Comparison of ENCODE assay signal across 8 cellular contexts in the genomic region with DNA sequence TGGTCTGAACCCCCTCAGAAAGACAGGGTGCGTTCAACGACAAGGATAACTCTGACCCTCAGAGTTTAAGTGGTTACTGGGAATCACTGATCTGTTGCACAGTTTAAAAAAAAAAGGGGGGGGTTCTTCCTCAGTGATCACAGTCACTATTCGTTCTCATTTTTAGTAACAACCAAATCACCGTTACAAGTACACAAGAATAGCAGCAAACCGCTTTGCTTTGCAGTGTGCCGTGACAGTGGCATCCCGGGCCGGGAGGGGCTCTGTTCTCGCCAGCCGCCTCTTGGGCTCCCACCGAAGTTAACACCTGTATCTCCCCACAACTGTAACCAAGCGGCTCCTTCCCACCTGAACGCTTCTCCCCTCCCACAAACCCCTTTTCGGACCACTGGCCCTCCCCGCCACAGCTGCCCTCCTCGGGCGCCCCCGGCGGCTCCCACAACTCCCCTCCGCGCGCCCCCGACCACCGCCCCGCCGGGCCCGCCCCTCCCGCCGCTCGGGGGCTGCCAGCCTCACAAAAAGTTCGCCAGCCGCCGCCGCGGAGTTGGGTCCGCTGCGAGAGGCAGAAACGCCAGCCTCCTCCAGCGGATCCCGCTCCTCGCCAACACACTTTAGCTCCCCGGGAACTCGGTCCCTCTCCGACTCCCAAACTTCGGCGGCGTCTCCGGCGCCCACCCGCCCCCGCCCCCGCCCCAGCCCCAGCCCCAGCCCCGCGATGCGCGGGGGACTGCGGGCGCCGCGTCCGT. TPM values are rescaled to one million over a fixed set of nuclear protein-coding genes. Genes with fewer than 3 reads are reported as not detected.
DNase-seq lines count a peak whose midpoint lies in the region; ATAC-seq and TF ChIP-seq lines count a peak whose summit lies in the region.

No MANE protein-coding gene starts in this region.

- H3K4me3 Mint-ChIP-seq in MCF 10A (ENCODE audit: unreplicated experiment): peak overlapping the region; percentile 90

- BruUV-seq in MCF 10A (replicated peaks; lab: Mats Ljungman, UMichigan): no TSS peak

- H3K9ac ChIP-seq in BLaER1: peak overlapping the region; percentile 78

- H3K9me3 Mint-ChIP-seq in MCF 10A (ENCODE audit: unreplicated experiment): peaks cover 8% of the 10 kb centered on the region

- H3K36me3 ChIP-seq in BLaER1: no peaks in the 10 kb centered on the region

- CTCF ChIA-PET in MCF 10A (lab: Yijun Ruan, JAX): interaction anchor here (0.6 to 2.3 kb wide), 7 partner anchors 29 to 415 kb away, joined by 3 to 23 read pairs (median 4); no protein-coding TSS in a partner anchor

- peaks cover 7% of the 10 kb centered on the region for H3K36me3 Mint-ChIP-seq in MCF 10A (ENCODE audit: insufficient read depth, unreplicated experiment)

- POLR2A ChIA-PET in MCF 10A (lab: Yijun Ruan, JAX): interaction anchor here (0.5 to 8.6 kb wide), 17 partner anchors 8 to 1091 kb away, joined by 3 to 331 read pairs (median 6); no protein-coding TSS in a partner anchor

- H3K4me1 Mint-ChIP-seq in MCF 10A (ENCODE audit: insufficient read depth, unreplicated experiment): peaks cover 41% of the 10 kb centered on the region

- peak overlapping the region; percentile 77 for H3K4me3 ChIP-seq in BLaER1

- no peaks in the 10 kb centered on the region for H3K9me3 ChIP-seq in BLaER1

- DNase-seq in GM19238 (ENCODE audit: insufficient read length, low spot score): peak; percentile 65
- DNase-seq in T-helper 9 cell: peak; percentile 29
- DNase-seq in MCF 10A (ENCODE audit: unreplicated experiment): no peak
- peak; percentile 27 to 54 for DNase-seq in left colon
- DNase-seq in stimulated activated CD4-positive, alpha-beta T cell treated with anti-CD3 and anti-CD28 coated beads, Interleukin-4, amount 100 ng/mL, for 1 hour: peak; percentile 59
- DNase-seq in foreskin keratinocyte: no peak

- peak overlapping the region; percentile 83 for H3K4me2 ChIP-seq in BLaER1

- H3K4me1 ChIP-seq in BLaER1: peaks cover 50% of the 10 kb centered on the region
- H3K4me1 ChIP-seq in foreskin keratinocyte: peaks cover 11% of the 10 kb centered on the region

- H3K27ac ChIP-seq in BLaER1 (peak overlapping the region; percentile 78), foreskin keratinocyte (no peak overlapping the region)

- intact Hi-C loops in MCF 10A (cut with micrococcal nuclease): loop anchor here (2.0 to 5.0 kb wide), 4 partner anchors 223 to 357 kb away; partner anchors contain the start of gene ATG10
- intact Hi-C loops in left colon (cut with DNase I, micrococcal nuclease): loop anchor here in 1 of 2 donors (5.0 to 10.0 kb wide), 3 partner anchors 38 to 235 kb away; no protein-coding TSS in a partner anchor

- H3K27ac Mint-ChIP-seq in MCF 10A (ENCODE audit: low read depth, unreplicated experiment): peak overlapping the region; percentile 70

- H3K27me3 ChIP-seq in BLaER1 (no peaks in the 10 kb centered on the region), foreskin keratinocyte (peaks cover 4% of the 10 kb centered on the region)

- TF ChIP-seq CTCF in MCF 10A (IDR thresholded peaks at IDR 0.05; ENCODE audit: unreplicated experiment): no peak
- no peak for TF ChIP-seq CTCF in foreskin keratinocyte (conservative IDR thresholded peaks at IDR 0.05)

- no peaks in the 10 kb centered on the region for H3K27me3 Mint-ChIP-seq in MCF 10A (ENCODE audit: insufficient read depth, unreplicated experiment)

- ATAC-seq in HG03354 (IDR thresholded peaks at IDR 0.05; ENCODE audit: poor library complexity, severe bottlenecking, unreplicated experiment) (peak; percentile 53), left colon (no peak), foreskin keratinocyte (no peak)

- H4K20me1 ChIP-seq in BLaER1: peaks cover 47% of the 10 kb centered on the region

RNA-seq across cellular contexts. Expression of gene SSBP2, which starts 1.2 kb away (rescaled TPM):
- 36.0 and 52.7 TPM in 2 replicates for total RNA-seq in MCF 10A (2022)
- 10 to 100 TPM; 13.3 to 25.7 TPM for total RNA-seq in left colon
- total RNA-seq in foreskin keratinocyte: 7.2 and 8.0 TPM in 2 replicates
- polyA plus RNA-seq in foreskin keratinocyte: 6.3 and 6.5 TPM in 2 replicates

Comparison
In these comparisons a context has a peak if more than half of its experiments do, and no peak if none do; other contexts are left out.
1. DNase-seq: peak in GM19238 (single experiment), T-helper 9 cell (single experiment), left colon (2 of 2) and stimulated activated CD4-positive, alpha-beta T cell treated with anti-CD3 and anti-CD28 coated beads, Interleukin-4, amount 100 ng/mL, for 1 hour (single experiment); none in MCF 10A (single experiment) and foreskin keratinocyte (0 of 2).